11 cellular contexts compared by ENCODE assay signal in the genomic region with DNA sequence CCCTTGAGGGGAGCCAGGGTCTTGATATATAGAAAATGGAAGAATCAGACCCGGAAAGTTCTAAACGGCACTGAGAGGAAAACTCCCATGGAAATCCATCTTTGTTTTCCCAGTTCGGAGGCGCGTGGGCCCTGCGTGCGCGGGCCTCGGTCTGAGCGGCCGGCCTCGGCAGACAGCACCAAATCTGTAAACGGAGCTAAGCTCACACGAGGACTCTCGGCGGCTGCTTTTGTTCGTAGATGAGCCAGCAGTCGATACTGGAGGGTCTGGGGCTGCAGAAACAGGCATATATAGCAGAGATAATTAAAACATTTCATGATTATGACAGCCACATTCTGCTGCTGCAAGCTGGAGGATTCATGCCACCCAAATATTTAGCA.
DNase-seq lines count a peak whose midpoint lies in the region; ATAC-seq and TF ChIP-seq lines count a peak whose summit lies in the region.
"Had no signal": no experiment of that assay in that cellular context is flagged by ENCODE, and none has a peak within 500 bp of the region (broad histone marks: within the 10 kb centered on the region; RNA-seq: fewer than 3 reads in every experiment).

No MANE protein-coding gene starts in this region.

- TF ChIP-seq CTCF in epithelial cell of esophagus (IDR thresholded peaks at IDR 0.05; ENCODE audit: insufficient read depth, low read depth, low read length, missing control alignments) = no peak

- H3K27me3 ChIP-seq in mucosa of stomach (ENCODE audit: control insufficient read depth, insufficient read depth, low read length) = no peaks in the 10 kb centered on the region

- H3K4me3 ChIP-seq in epithelial cell of esophagus (ENCODE audit: low read length) (peak overlapping the region; percentile 89), mucosa of stomach (ENCODE audit: low read length) (peak overlapping the region; percentile 26), urinary bladder (ENCODE audit: low read depth, low read length) (no peak overlapping the region)

- peaks cover 87% of the 10 kb centered on the region for H3K4me1 ChIP-seq in mucosa of stomach (ENCODE audit: control insufficient read depth, insufficient read depth, low read length)
- H3K4me1 ChIP-seq in urinary bladder (ENCODE audit: insufficient read depth) = peaks cover 3% of the 10 kb centered on the region

- H3K36me3 ChIP-seq in mucosa of stomach (ENCODE audit: control insufficient read depth, insufficient read depth, low read length) = peaks cover 8% of the 10 kb centered on the region
- no peaks in the 10 kb centered on the region for H3K36me3 ChIP-seq in urinary bladder (ENCODE audit: insufficient read depth)

- ATAC-seq in GM21576 (IDR thresholded peaks at IDR 0.05; ENCODE audit: unreplicated experiment) = no peak

- WGBS in urinary bladder = 69% methylated on average over 18 of the region's 18 CpGs

- no peaks in the 10 kb centered on the region for H3K9me3 ChIP-seq in mucosa of stomach (ENCODE audit: control insufficient read depth, low read length)

- peak overlapping the region; percentile 96 for H3K9ac ChIP-seq in mucosa of stomach (ENCODE audit: low read length)

- peak overlapping the region; percentile 83 for H3K27ac ChIP-seq in urinary bladder (ENCODE audit: low read depth)
- H3K27ac ChIP-seq: HL-60 had no signal

- DNase-seq in NCI-H1694 treated with DMSO at 0.1 percent for 48 hours (lab: John Stamatoyannopoulos, UW) (peak; percentile 52), NCI-H1694 (lab: John Stamatoyannopoulos, UW) (no peak), epithelial cell of esophagus (ENCODE audit: low read depth) (no peak), 8988T (no peak), MV-4-11 (lab: John Stamatoyannopoulos, UW) (no peak)
- DNase-seq: activated naive CD4-positive, alpha-beta T cell; NCI-H446 had no signal
